8 cellular contexts compared by ENCODE assay signal in the genomic region with DNA sequence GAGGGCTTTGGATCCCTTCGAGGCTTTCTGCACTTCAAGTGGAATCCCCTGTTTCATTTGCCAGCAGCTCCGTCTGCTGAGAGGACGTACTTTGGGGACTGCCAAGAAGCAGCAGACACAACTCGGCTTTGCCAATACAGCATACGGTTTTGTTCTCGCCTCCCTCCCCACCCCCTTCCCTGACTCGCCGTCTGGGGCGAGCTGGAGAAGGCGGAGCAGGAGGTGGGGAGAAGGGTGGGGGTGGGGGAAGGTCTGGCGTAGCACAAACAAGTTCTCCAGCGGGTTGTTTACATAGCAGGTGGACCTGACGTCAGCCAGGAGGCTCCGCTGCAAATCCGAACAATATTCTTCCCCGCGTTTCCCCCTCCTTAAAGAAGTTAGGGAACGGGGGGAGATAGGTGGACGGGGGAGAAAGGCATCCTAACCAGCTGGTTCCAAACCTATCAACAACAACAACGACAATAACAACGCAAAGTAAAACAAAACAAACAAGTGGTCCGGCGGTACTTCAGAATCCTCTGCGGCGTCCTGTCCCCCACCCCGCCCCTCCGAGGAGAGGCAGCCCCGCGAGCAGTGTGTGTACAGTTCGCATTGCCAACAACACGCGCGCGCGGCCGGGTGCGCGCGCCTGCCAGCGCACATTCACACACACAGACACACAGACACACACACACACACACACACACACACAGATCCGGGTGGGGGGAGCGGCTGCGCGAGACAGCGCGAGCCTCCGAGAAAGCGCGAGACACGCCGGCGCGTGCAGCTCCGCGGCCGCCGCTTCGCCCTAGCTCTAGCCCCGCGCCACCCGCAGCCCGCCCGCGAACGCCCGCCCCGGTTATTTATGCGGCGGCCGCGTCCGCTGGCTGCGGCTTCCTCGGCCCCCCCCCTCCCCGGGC.
A peak's percentile ranks its signal among the peaks of the same experiment; 100 is the strongest.
DNase-seq lines count a peak whose midpoint lies in the region; ATAC-seq, FAIRE-seq and TF ChIP-seq lines count a peak whose summit lies in the region.

No MANE protein-coding gene starts in this region.

- H3K4me1 Mint-ChIP-seq in HFFc6 (ENCODE audit: low read depth), result peaks cover 28% of the 10 kb centered on the region
- H3K4me1 Mint-ChIP-seq in activated naive CD4-positive, alpha-beta T cell treated with anti-CD3 and anti-CD28 coated beads, Interleukin-2, amount 10 ng/mL, durations not matched to agents 7 days and 5 days, result peaks cover 41% of the 10 kb centered on the region
- H3K4me1 Mint-ChIP-seq in neural crest cell, result peaks cover 46% of the 10 kb centered on the region

- DNase-seq in ELR (ENCODE audit: low read depth) (peak; percentile 67), HFFc6 (peak; percentile 25), NCI-H446 (lab: John Stamatoyannopoulos, UW) (peak; percentile 91 to 96), frontal cortex (ENCODE audit: low spot score in 2 of 2) (peak; percentile 56 to 60), neural crest cell (ENCODE audit: low read depth, low spot score) (peak; percentile 57), DMS114 treated with DMSO at 0.1 percent for 48 hours (lab: John Stamatoyannopoulos, UW; ENCODE audit: unreplicated experiment) (no peak)
- peak; percentile 56 for DNase-seq in activated naive CD4-positive, alpha-beta T cell treated with anti-CD3 and anti-CD28 coated beads, Interleukin-2, amount 10 ng/mL, durations not matched to agents 7 days and 5 days

- H3K36me3 Mint-ChIP-seq in HFFc6 (ENCODE audit: low read depth) (no peaks in the 10 kb centered on the region), neural crest cell (ENCODE audit: low read depth) (no peaks in the 10 kb centered on the region)
- peaks cover 4% of the 10 kb centered on the region for H3K36me3 Mint-ChIP-seq in activated naive CD4-positive, alpha-beta T cell treated with anti-CD3 and anti-CD28 coated beads, Interleukin-2, amount 10 ng/mL, durations not matched to agents 7 days and 5 days

- H3K4me3 Mint-ChIP-seq in HFFc6 (peak overlapping the region; percentile 95), neural crest cell (peak overlapping the region; percentile 91)
- H3K4me3 Mint-ChIP-seq in activated naive CD4-positive, alpha-beta T cell treated with anti-CD3 and anti-CD28 coated beads, Interleukin-2, amount 10 ng/mL, durations not matched to agents 7 days and 5 days, result peak overlapping the region; percentile 81

- ATAC-seq in HG02763 (IDR thresholded peaks at IDR 0.05; ENCODE audit: unreplicated experiment), result no peak

- FAIRE-seq in frontal cortex (lab: Jason Lieb, UNC), result no peak

- H3K27ac Mint-ChIP-seq in HFFc6 (no peak overlapping the region), neural crest cell (ENCODE audit: unreplicated experiment) (no peak overlapping the region)
- peak overlapping the region; percentile 81 for H3K27ac Mint-ChIP-seq in activated naive CD4-positive, alpha-beta T cell treated with anti-CD3 and anti-CD28 coated beads, Interleukin-2, amount 10 ng/mL, durations not matched to agents 7 days and 5 days

- H3K27me3 Mint-ChIP-seq in HFFc6 (ENCODE audit: insufficient read depth), result peaks cover 41% of the 10 kb centered on the region
- H3K27me3 Mint-ChIP-seq in activated naive CD4-positive, alpha-beta T cell treated with anti-CD3 and anti-CD28 coated beads, Interleukin-2, amount 10 ng/mL, durations not matched to agents 7 days and 5 days, result peaks cover 72% of the 10 kb centered on the region
- H3K27me3 Mint-ChIP-seq in neural crest cell (ENCODE audit: low read depth), result peaks cover 92% of the 10 kb centered on the region

- CTCF ChIA-PET in activated naive CD4-positive, alpha-beta T cell treated with anti-CD3 and anti-CD28 coated beads, Interleukin-2, amount 10 ng/mL, durations not matched to agents 7 days and 5 days (lab: Charles Lee), result interaction anchor here (0.7 kb wide), 2 partner anchors 578 to 711 kb away, joined by 3 read pairs; no protein-coding TSS in a partner anchor

- H3K9me3 Mint-ChIP-seq in HFFc6, result no peaks in the 10 kb centered on the region; the same call in 1 of the 2 replicates
- no peaks in the 10 kb centered on the region for H3K9me3 Mint-ChIP-seq in activated naive CD4-positive, alpha-beta T cell treated with anti-CD3 and anti-CD28 coated beads, Interleukin-2, amount 10 ng/mL, durations not matched to agents 7 days and 5 days
- H3K9me3 Mint-ChIP-seq in neural crest cell, result no peaks in the 10 kb centered on the region

- TF ChIP-seq CTCF in HFFc6 (IDR thresholded peaks at IDR 0.05) (no peak), neural crest cell (conservative IDR thresholded peaks at IDR 0.05) (no peak)
